In the genomic region with DNA sequence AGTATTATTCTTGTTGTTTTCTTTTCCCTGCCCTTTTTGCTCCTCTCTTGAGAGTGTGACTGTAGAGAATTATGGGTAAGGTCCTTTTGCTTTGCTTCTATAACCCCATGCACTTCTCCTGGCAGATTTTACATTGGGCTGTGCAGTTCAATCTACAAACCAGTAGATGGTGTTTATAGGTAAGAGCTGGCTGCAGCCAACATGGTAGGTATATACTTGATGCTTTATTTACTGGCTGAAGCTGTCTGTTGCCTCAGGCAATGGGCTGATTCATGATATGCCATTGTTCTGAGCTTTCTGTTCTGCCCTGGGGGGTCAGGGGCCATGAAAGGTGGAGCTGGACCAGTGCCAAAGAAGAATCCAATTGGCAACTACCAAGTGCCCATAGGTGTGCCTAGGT, we compare ENCODE assay signal across 1 cellular context.
TF ChIP-seq lines count a peak whose summit lies in the region.

No MANE protein-coding gene starts in this region.

TF ChIP-seq in H1, 55 proteins besides CTCF, POLR2A, EP300 and RAD21 (continued from another document):
- TF ChIP-seq SRF (IDR thresholded peaks at IDR 0.05; ENCODE audit: low read depth, low read length) (no peak), TAF1 (IDR thresholded peaks at IDR 0.05; ENCODE audit: low read depth, low read length) (no peak), ASH2L (IDR thresholded peaks at IDR 0.05; ENCODE audit: low read length) (no peak), POU5F1 (IDR thresholded peaks at IDR 0.05; ENCODE audit: low read depth, low read length) (no peak), PHF8 (conservative IDR thresholded peaks at IDR 0.05; ENCODE audit: low read depth, low read length) (no peak), HDAC6 (IDR thresholded peaks at IDR 0.05; ENCODE audit: low read depth, low read length) (no peak), CHD2 (IDR thresholded peaks at IDR 0.05; ENCODE audit: low read length) (no peak), KDM1A (IDR thresholded peaks at IDR 0.05; ENCODE audit: borderline replicate concordance, low read length) (no peak), SIX5 (IDR thresholded peaks at IDR 0.05; ENCODE audit: low read depth, low read length) (no peak)
- TF ChIP-seq, protein P1, sequence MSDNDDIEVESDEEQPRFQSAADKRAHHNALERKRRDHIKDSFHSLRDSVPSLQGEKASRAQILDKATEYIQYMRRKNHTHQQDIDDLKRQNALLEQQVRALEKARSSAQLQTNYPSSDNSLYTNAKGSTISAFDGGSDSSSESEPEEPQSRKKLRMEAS (IDR thresholded peaks at IDR 0.05) = no peak
- TF ChIP-seq, protein P2, sequence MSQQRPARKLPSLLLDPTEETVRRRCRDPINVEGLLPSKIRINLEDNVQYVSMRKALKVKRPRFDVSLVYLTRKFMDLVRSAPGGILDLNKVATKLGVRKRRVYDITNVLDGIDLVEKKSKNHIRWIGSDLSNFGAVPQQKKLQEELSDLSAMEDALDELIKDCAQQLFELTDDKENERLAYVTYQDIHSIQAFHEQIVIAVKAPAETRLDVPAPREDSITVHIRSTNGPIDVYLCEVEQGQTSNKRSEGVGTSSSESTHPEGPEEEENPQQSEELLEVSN (IDR thresholded peaks at IDR 0.05) = no peak
